22 cellular contexts compared by ENCODE assay signal in genomic region chr11:94910281-94910680, GRCh38.
"Had no signal": no experiment of that assay in that cellular context is flagged by ENCODE, and none has a peak within 500 bp of the region (broad histone marks: within the 10 kb centered on the region; RNA-seq: fewer than 3 reads in every experiment).

No MANE protein-coding gene starts in this region.

- H3K4me3 ChIP-seq: cardiac muscle cell, gastrocnemius medialis, pancreas, psoas muscle, thyroid gland had no signal

- DNase-seq: activated B cell treated with CpG ODN at 0.5 μM for 24 hours; activated CD4-positive, alpha-beta T cell treated with anti-CD3 and anti-CD28 coated beads for 4 hours; activated CD4-positive, alpha-beta T cell treated with anti-CD3 and anti-CD28 coated beads, Interleukin-2, amount 50 U/mL, for 48 hours; activated naive CD4-positive, alpha-beta T cell treated with Interleukin-2 at 50 U/mL for 16 hours; activated naive CD8-positive, alpha-beta T cell treated with anti-CD3 and anti-CD28 coated beads for 36 hours; activated T-cell treated with anti-CD3 and anti-CD28 coated beads, Interleukin-2, amount 50 U/mL, for 48 hours; amniotic stem cell; cortex of kidney; endodermal cell; gastrocnemius medialis; hypothalamus; pancreas; psoas muscle; right cardiac atrium; stimulated activated CD4-positive, alpha-beta T cell treated with anti-CD3 and anti-CD28 coated beads, Interleukin-12 subunit alpha, Interleukin-12 subunit beta, amount 100 ng/mL, for 4 hours; stimulated activated CD4-positive, alpha-beta T cell treated with anti-CD3 and anti-CD28 coated beads, Interleukin-4, amount 100 ng/mL, for 4 hours; stimulated activated naive CD8-positive, alpha-beta T cell treated with anti-CD3 and anti-CD28 coated beads, Interleukin-15, Interleukin-2, amounts not matched to agents 100 U/mL and 50 U/mL, for 24 hours; T-helper 1 cell; thyroid gland had no signal

- H3K27ac ChIP-seq: cardiac muscle cell, epithelial cell of prostate, gastrocnemius medialis, neutrophil, pancreas, psoas muscle, thyroid gland had no signal

- H3K9me3 ChIP-seq: gastrocnemius medialis, neutrophil, pancreas, psoas muscle, thyroid gland had no signal

- ATAC-seq: gastrocnemius medialis; right cardiac atrium; stimulated activated naive CD8-positive, alpha-beta T cell treated with anti-CD3 and anti-CD28 coated beads, Interleukin-15, Interleukin-2, amounts not matched to agents 100 U/mL and 50 U/mL, for 24 hours had no signal

- H3K36me3 ChIP-seq: cardiac muscle cell, gastrocnemius medialis, neutrophil, pancreas, thyroid gland had no signal

- H3K27me3 ChIP-seq: gastrocnemius medialis, neutrophil, pancreas, thyroid gland had no signal

- H3K4me1 ChIP-seq: gastrocnemius medialis, pancreas, psoas muscle, thyroid gland had no signal
